In genomic region chr2:113965644-113966043, GRCh38 we compare ENCODE assay signal across 8 cellular contexts.
DNase-seq lines count a peak whose midpoint lies in the region; ATAC-seq and TF ChIP-seq lines count a peak whose summit lies in the region.

No MANE protein-coding gene starts in this region.

- H3K27me3 Mint-ChIP-seq in activated T-helper 1 cell treated with anti-CD3 and anti-CD28 coated beads, Interleukin-12 subunit alpha, Interleukin-12 subunit beta, Interleukin-2, Interleukin-4 antibody, amounts not matched to agents 30 ng/mL and 10 ng/mL and 1 ng/mL, durations not matched to agents 14 hours and 24 hours and 36 hours (ENCODE audit: insufficient read depth) = no peaks in the 10 kb centered on the region

- peaks cover 8% of the 10 kb centered on the region for H3K4me1 ChIP-seq in RWPE2 (ENCODE audit: insufficient read depth, poor library complexity, severe bottlenecking)

- H3K27ac Mint-ChIP-seq in activated T-helper 1 cell treated with anti-CD3 and anti-CD28 coated beads, Interleukin-12 subunit alpha, Interleukin-12 subunit beta, Interleukin-2, Interleukin-4 antibody, amounts not matched to agents 30 ng/mL and 10 ng/mL and 1 ng/mL, durations not matched to agents 14 hours and 24 hours and 36 hours = no peak overlapping the region

- H3K9me3 Mint-ChIP-seq in activated T-helper 1 cell treated with anti-CD3 and anti-CD28 coated beads, Interleukin-12 subunit alpha, Interleukin-12 subunit beta, Interleukin-2, Interleukin-4 antibody, amounts not matched to agents 30 ng/mL and 10 ng/mL and 1 ng/mL, durations not matched to agents 14 hours and 24 hours and 36 hours = no peaks in the 10 kb centered on the region

- H3K36me3 Mint-ChIP-seq in activated T-helper 1 cell treated with anti-CD3 and anti-CD28 coated beads, Interleukin-12 subunit alpha, Interleukin-12 subunit beta, Interleukin-2, Interleukin-4 antibody, amounts not matched to agents 30 ng/mL and 10 ng/mL and 1 ng/mL, durations not matched to agents 14 hours and 24 hours and 36 hours (ENCODE audit: low read depth) = peaks cover 16% of the 10 kb centered on the region

- H3K36me3 ChIP-seq in RWPE2 (ENCODE audit: low read depth) = peaks cover 19% of the 10 kb centered on the region; the same call in 1 of the 2 replicates

- H3K4me3 Mint-ChIP-seq in activated T-helper 1 cell treated with anti-CD3 and anti-CD28 coated beads, Interleukin-12 subunit alpha, Interleukin-12 subunit beta, Interleukin-2, Interleukin-4 antibody, amounts not matched to agents 30 ng/mL and 10 ng/mL and 1 ng/mL, durations not matched to agents 14 hours and 24 hours and 36 hours = no peak overlapping the region

- no peak overlapping the region for H3K27ac ChIP-seq in RWPE2 (ENCODE audit: poor library complexity, severe bottlenecking)

- peak; percentile 33 for TF ChIP-seq CTCF in RWPE2 (IDR thresholded peaks at IDR 0.05; ENCODE audit: poor library complexity, severe bottlenecking)

- H3K4me1 Mint-ChIP-seq in activated T-helper 1 cell treated with anti-CD3 and anti-CD28 coated beads, Interleukin-12 subunit alpha, Interleukin-12 subunit beta, Interleukin-2, Interleukin-4 antibody, amounts not matched to agents 30 ng/mL and 10 ng/mL and 1 ng/mL, durations not matched to agents 14 hours and 24 hours and 36 hours (ENCODE audit: low read depth) = peaks cover 8% of the 10 kb centered on the region

- intact Hi-C loops in activated T-helper 1 cell treated with anti-CD3 and anti-CD28 coated beads, Interleukin-12 subunit alpha, Interleukin-12 subunit beta, Interleukin-2, Interleukin-4 antibody, amounts not matched to agents 30 ng/mL and 10 ng/mL and 1 ng/mL, durations not matched to agents 14 hours and 24 hours and 36 hours (cut with micrococcal nuclease) = no loop called here

- no peak overlapping the region for H3K4me3 ChIP-seq in RWPE2 (ENCODE audit: severe bottlenecking)

- ATAC-seq in GM21447 (IDR thresholded peaks at IDR 0.05; ENCODE audit: unreplicated experiment) (peak; percentile 87), HG03565 (IDR thresholded peaks at IDR 0.05; ENCODE audit: unreplicated experiment) (peak; percentile 86), RWPE2 (ENCODE audit: low read depth) (peak; percentile 43; the same call in 2 of the 3 replicates), esophagus mucosa (peak; percentile 38)

- H3K9me3 ChIP-seq in RWPE2 (ENCODE audit: severe bottlenecking) = no peaks in the 10 kb centered on the region

- peak; percentile 23 for DNase-seq in activated CD8-positive, alpha-beta memory T cell treated with anti-CD3 and anti-CD28 coated beads, Interleukin-2, amount 50 U/mL, for 4 hours
- DNase-seq in activated CD8-positive, alpha-beta memory T cell treated with anti-CD3 and anti-CD28 coated beads for 24 hours = no peak
- no peak for DNase-seq in RWPE2 (ENCODE audit: low spot score)
- DNase-seq in pons (ENCODE audit: low spot score) = peak; percentile 29
- no peak for DNase-seq in activated T-helper 1 cell treated with anti-CD3 and anti-CD28 coated beads, Interleukin-12 subunit alpha, Interleukin-12 subunit beta, Interleukin-2, Interleukin-4 antibody, amounts not matched to agents 30 ng/mL and 10 ng/mL and 1 ng/mL, durations not matched to agents 14 hours and 24 hours and 36 hours (ENCODE audit: low spot score)

- no peaks in the 10 kb centered on the region for H3K27me3 ChIP-seq in RWPE2 (ENCODE audit: insufficient read depth, poor library complexity, severe bottlenecking)

Comparison
In these comparisons a context has a peak if more than half of its experiments do, and no peak if none do; other contexts are left out.
1. DNase-seq: peak in activated CD8-positive, alpha-beta memory T cell treated with anti-CD3 and anti-CD28 coated beads, Interleukin-2, amount 50 U/mL, for 4 hours (single experiment) and pons (single experiment); none in activated CD8-positive, alpha-beta memory T cell treated with anti-CD3 and anti-CD28 coated beads for 24 hours (single experiment), RWPE2 (single experiment) and activated T-helper 1 cell treated with anti-CD3 and anti-CD28 coated beads, Interleukin-12 subunit alpha, Interleukin-12 subunit beta, Interleukin-2, Interleukin-4 antibody, amounts not matched to agents 30 ng/mL and 10 ng/mL and 1 ng/mL, durations not matched to agents 14 hours and 24 hours and 36 hours (single experiment).
2. Peak in every context shown above with its lines, with median percentiles within 50 percentile points of each other: ATAC-seq.